8 cellular contexts compared by ENCODE assay signal in genomic region chr6:137033828-137034227, GRCh38. TPM values are rescaled to one million over a fixed set of nuclear protein-coding genes. Genes with fewer than 3 reads are reported as not detected.
DNase-seq lines count a peak whose midpoint lies in the region; ATAC-seq lines count a peak whose summit lies in the region.

No MANE protein-coding gene starts in this region.

- DNase-seq in GDM1 (lab: John Stamatoyannopoulos, UW): peak; percentile 34
- DNase-seq in M059J (ENCODE audit: low read depth): peak; percentile 81
- peak; percentile 31 for DNase-seq in activated T-cell treated with anti-CD3 and anti-CD28 coated beads, Interleukin-2, amount 50 U/mL, for 1 hour
- DNase-seq in stimulated activated CD8-positive, alpha-beta memory T cell treated with anti-CD3 and anti-CD28 coated beads, Interleukin-15, amount 100 ng/mL, for 4 hours (ENCODE audit: low read depth in 2 of 2): peak; percentile 15 to 42
- no peak for DNase-seq in DMS79 treated with DMSO at 0.1 percent for 48 hours (lab: John Stamatoyannopoulos, UW)
- no peak for DNase-seq in NCI-H2081 (lab: John Stamatoyannopoulos, UW)
- no peak for DNase-seq in NCI-H1417 treated with DMSO at 0.1 percent for 48 hours (lab: John Stamatoyannopoulos, UW)

- ATAC-seq in GM21576 (IDR thresholded peaks at IDR 0.05; ENCODE audit: unreplicated experiment): peak; percentile 81

RNA-seq across cellular contexts. Expression of gene IL20RA, which starts 10.9 kb away (rescaled TPM):
- total RNA-seq in M059J (2014; rRNA removed; shearing (Covaris generic)): not detected in 2 replicates

Comparison
In these comparisons a context has a peak if more than half of its experiments do, and no peak if none do; other contexts are left out.
1. DNase-seq: peak in GDM1 (single experiment), M059J (single experiment), activated T-cell treated with anti-CD3 and anti-CD28 coated beads, Interleukin-2, amount 50 U/mL, for 1 hour (single experiment) and stimulated activated CD8-positive, alpha-beta memory T cell treated with anti-CD3 and anti-CD28 coated beads, Interleukin-15, amount 100 ng/mL, for 4 hours (2 of 2); none in DMS79 treated with DMSO at 0.1 percent for 48 hours (single experiment), NCI-H2081 (0 of 2) and NCI-H1417 treated with DMSO at 0.1 percent for 48 hours (single experiment).